Comparison of ENCODE assay signal across 1 cellular context in genomic region chr2:189659734-189660133, GRCh38.
A peak's percentile ranks its signal among the peaks of the same experiment; 100 is the strongest.
TF ChIP-seq lines count a peak whose summit lies in the region.

No MANE protein-coding gene starts in this region.

TF ChIP-seq in HEK293, 187 proteins besides CTCF, POLR2A, EP300 and RAD21 (continued from another document and continues in another):
- TF ChIP-seq ZNF558 (tag by site-specific recombination; IDR thresholded peaks at IDR 0.05): no peak
- TF ChIP-seq REST (tag by site-specific recombination; IDR thresholded peaks at IDR 0.05): no peak
- TF ChIP-seq ZSCAN16 (tag by site-specific recombination; IDR thresholded peaks at IDR 0.05): no peak
- TF ChIP-seq HOXA7 (CRISPR knock-in tag; IDR thresholded peaks at IDR 0.05; ENCODE audit: borderline replicate concordance): no peak
- no peak for TF ChIP-seq ZNF184 (tag by site-specific recombination; IDR thresholded peaks at IDR 0.05)
- TF ChIP-seq ZNF624 (tag by site-specific recombination; IDR thresholded peaks at IDR 0.05): no peak
- peak; percentile 45 for TF ChIP-seq PRDM6 (tag by site-specific recombination; IDR thresholded peaks at IDR 0.05)
- TF ChIP-seq ZNF16 (tag by site-specific recombination; IDR thresholded peaks at IDR 0.05; ENCODE audit: low read depth): no peak
- TF ChIP-seq ZNF311 (tag by site-specific recombination; IDR thresholded peaks at IDR 0.05; ENCODE audit: borderline replicate concordance): no peak
- no peak for TF ChIP-seq SCRT1 (tag by site-specific recombination; IDR thresholded peaks at IDR 0.05; ENCODE audit: borderline replicate concordance)
- TF ChIP-seq ZNF366 (tag by site-specific recombination; conservative IDR thresholded peaks at IDR 0.05): peak; percentile 93
- no peak for TF ChIP-seq ZNF202 (tag by site-specific recombination; IDR thresholded peaks at IDR 0.05; ENCODE audit: borderline replicate concordance)
- TF ChIP-seq ZNF692 (tag by site-specific recombination; IDR thresholded peaks at IDR 0.05): peak; percentile 41; the same call in 1 of the 2 replicates
- TF ChIP-seq SALL2 (tag by site-specific recombination; IDR thresholded peaks at IDR 0.05; ENCODE audit: borderline replicate concordance): no peak
- TF ChIP-seq ZNF830 (tag by site-specific recombination; IDR thresholded peaks at IDR 0.05; ENCODE audit: low read depth): no peak
- TF ChIP-seq YY1 (tag by site-specific recombination; IDR thresholded peaks at IDR 0.05): no peak
- TF ChIP-seq MZF1 (tag by site-specific recombination; IDR thresholded peaks at IDR 0.05; ENCODE audit: borderline replicate concordance): no peak
- TF ChIP-seq ZNF350 (tag by site-specific recombination; IDR thresholded peaks at IDR 0.05): no peak
- TF ChIP-seq ZNF37A (tag by site-specific recombination; IDR thresholded peaks at IDR 0.05): no peak
- TF ChIP-seq ZNF843 (tag by site-specific recombination; IDR thresholded peaks at IDR 0.05): peak; percentile 86
- TF ChIP-seq ZNF473 (tag by site-specific recombination; IDR thresholded peaks at IDR 0.05): no peak
- TF ChIP-seq ZBTB49 (tag by site-specific recombination; IDR thresholded peaks at IDR 0.05; ENCODE audit: low read depth): no peak
- TF ChIP-seq KLF16 (tag by site-specific recombination; IDR thresholded peaks at IDR 0.05): no peak
- TF ChIP-seq MYNN (tag by site-specific recombination; IDR thresholded peaks at IDR 0.05; ENCODE audit: borderline replicate concordance): no peak
- TF ChIP-seq ZNF501 (tag by site-specific recombination; IDR thresholded peaks at IDR 0.05): no peak
- peak; percentile 85 for TF ChIP-seq FEZF1 (tag by site-specific recombination; IDR thresholded peaks at IDR 0.05)
- no peak for TF ChIP-seq ZNF302 (tag by site-specific recombination; IDR thresholded peaks at IDR 0.05; ENCODE audit: low read depth)
- no peak for TF ChIP-seq ZNF670 (tag by site-specific recombination; IDR thresholded peaks at IDR 0.05; ENCODE audit: low read depth)
- TF ChIP-seq SP2 (tag by site-specific recombination; IDR thresholded peaks at IDR 0.05): no peak
- no peak for TF ChIP-seq KLF17 (tag by site-specific recombination; IDR thresholded peaks at IDR 0.05)
- no peak; the same call in 1 of the 2 replicates for TF ChIP-seq PATZ1 (tag by site-specific recombination; IDR thresholded peaks at IDR 0.05)
- TF ChIP-seq ZBTB11 (tag by site-specific recombination; conservative IDR thresholded peaks at IDR 0.05; ENCODE audit: low read depth): no peak
- no peak for TF ChIP-seq ZNF280C (tag by site-specific recombination; IDR thresholded peaks at IDR 0.05)
- TF ChIP-seq ZEB2 (tag by site-specific recombination; IDR thresholded peaks at IDR 0.05): no peak
- TF ChIP-seq ZNF133 (tag by site-specific recombination; IDR thresholded peaks at IDR 0.05): no peak
- peak; percentile 76; the same call in 1 of the 2 replicates for TF ChIP-seq TSHZ1 (tag by site-specific recombination; IDR thresholded peaks at IDR 0.05; ENCODE audit: borderline replicate concordance)
- peak; percentile 36; the same call in 1 of the 2 replicates for TF ChIP-seq ZBTB17 (tag by site-specific recombination; IDR thresholded peaks at IDR 0.05)
- no peak for TF ChIP-seq ZNF571 (tag by site-specific recombination; IDR thresholded peaks at IDR 0.05)
